In the genomic region with DNA sequence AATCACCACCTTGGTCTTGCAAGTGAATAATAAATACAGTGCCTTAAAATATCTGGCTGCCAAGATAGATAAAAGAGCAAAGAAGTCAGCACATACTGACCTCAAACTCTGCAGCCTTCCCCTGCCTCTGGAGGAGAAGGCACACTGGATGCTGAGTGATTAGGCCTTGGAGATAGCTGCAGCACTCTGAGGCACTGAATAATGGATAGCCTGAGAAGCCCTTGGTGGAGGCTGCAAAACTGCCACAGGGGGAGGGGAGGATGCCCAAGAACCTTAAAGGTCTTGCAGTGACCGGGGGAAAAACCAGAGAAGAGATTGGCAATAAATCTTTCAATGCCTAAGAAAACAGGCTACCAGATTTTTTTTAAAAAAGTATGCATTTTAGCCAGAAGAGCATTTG, we compare ENCODE assay signal across 23 cellular contexts.
A peak's percentile ranks its signal among the peaks of the same experiment; 100 is the strongest.
DNase-seq lines count a peak whose midpoint lies in the region; TF ChIP-seq lines count a peak whose summit lies in the region.
"Had no signal": no experiment of that assay in that cellular context is flagged by ENCODE, and none has a peak within 500 bp of the region (broad histone marks: within the 10 kb centered on the region; RNA-seq: fewer than 3 reads in every experiment).

No MANE protein-coding gene starts in this region.

- no peak overlapping the region for H3K9ac ChIP-seq in mesendoderm (ENCODE audit: low read length)

- H3K56ac ChIP-seq in mesendoderm (ENCODE audit: low read length), result no peak overlapping the region

- DNase-seq in BE2C (peak; percentile 10), OCI-M1 (lab: John Stamatoyannopoulos, UW) (peak; percentile 26), glutamatergic neuron (peak; percentile 27), mesendoderm (peak; percentile 29), NCI-H187 (lab: John Stamatoyannopoulos, UW) (no peak), endothelial cell (ENCODE audit: low spot score) (no peak), SJCRH30 (no peak), T-helper 9 cell (no peak)
- DNase-seq: CD8-positive, alpha-beta memory T cell; DMS 273 treated with DMSO at 0.1 percent for 48 hours; DMS79 treated with DMSO at 0.1 percent for 48 hours; GF-D8; H9; MV-4-11; NCI-H1105; NCI-H2029 treated with DMSO at 0.1 percent for 48 hours; NCI-H2227 treated with DMSO at 0.1 percent for 48 hours; NCI-H526 treated with DMSO at 0.1 percent for 48 hours; PC-3 had no signal

- H3K23ac ChIP-seq in mesendoderm (ENCODE audit: low read length), result no peak overlapping the region

- H2BK15ac ChIP-seq in mesendoderm (replicated peaks; ENCODE audit: low read depth), result no peak overlapping the region

- peaks cover 11% of the 10 kb centered on the region for H3K4me1 ChIP-seq in BE2C
- H3K4me1 ChIP-seq in mesendoderm (ENCODE audit: control insufficient read depth, low read depth, low read length), result no peaks in the 10 kb centered on the region
- no peaks in the 10 kb centered on the region for H3K4me1 ChIP-seq in SJCRH30

- TF ChIP-seq CTCF in BE2C (IDR thresholded peaks at IDR 0.05; ENCODE audit: low read depth, low read length), result no peak
- TF ChIP-seq CTCF in glutamatergic neuron (IDR thresholded peaks at IDR 0.05; ENCODE audit: partially characterized antibody, unreplicated experiment), result no peak
- no peak for TF ChIP-seq CTCF in endothelial cell (IDR thresholded peaks at IDR 0.05; ENCODE audit: unreplicated experiment)

- no peaks in the 10 kb centered on the region for H3K27me3 ChIP-seq in BE2C
- H3K27me3 ChIP-seq in mesendoderm (ENCODE audit: insufficient read depth, low read length, poor library complexity), result no peaks in the 10 kb centered on the region
- H3K27me3 ChIP-seq in SJCRH30, result peaks cover 5% of the 10 kb centered on the region; the same call in 1 of the 2 replicates

- H3K27ac ChIP-seq in mesendoderm (ENCODE audit: low read depth, low read length), result no peak overlapping the region
- H3K27ac ChIP-seq in SJCRH30, result no peak overlapping the region
- H3K27ac ChIP-seq: 22Rv1 had no signal

- no peaks in the 10 kb centered on the region for H3K79me2 ChIP-seq in mesendoderm (ENCODE audit: control insufficient read depth, insufficient read depth, low read length)

- H3K27ac Mint-ChIP-seq in glutamatergic neuron (ENCODE audit: unreplicated experiment) (no peak overlapping the region), endothelial cell (ENCODE audit: unreplicated experiment) (no peak overlapping the region)
- H3K27ac Mint-ChIP-seq: B cell; CD14-positive monocyte; CD8-positive, alpha-beta memory T cell; H9 had no signal

- H2BK5ac ChIP-seq in mesendoderm (ENCODE audit: low read length), result no peak overlapping the region

- no peak overlapping the region for H3K4me2 ChIP-seq in mesendoderm (ENCODE audit: low read length)

- H3K4me3 ChIP-seq in BE2C (ENCODE audit: low read depth, low read length) (no peak overlapping the region), mesendoderm (ENCODE audit: low read length) (no peak overlapping the region), SJCRH30 (no peak overlapping the region)
- H3K4me3 ChIP-seq: K562 had no signal

- no peaks in the 10 kb centered on the region for H3K9me3 ChIP-seq in BE2C
- no peaks in the 10 kb centered on the region for H3K9me3 ChIP-seq in SJCRH30 (replicated peaks)

- H3K4me3 Mint-ChIP-seq in glutamatergic neuron (ENCODE audit: unreplicated experiment) (no peak overlapping the region), endothelial cell (ENCODE audit: unreplicated experiment) (no peak overlapping the region)
- H3K4me3 Mint-ChIP-seq: B cell; CD14-positive monocyte; CD8-positive, alpha-beta memory T cell; H9 had no signal

- H3K4me1 Mint-ChIP-seq in glutamatergic neuron (ENCODE audit: low read depth, unreplicated experiment) (no peaks in the 10 kb centered on the region), endothelial cell (ENCODE audit: unreplicated experiment) (no peaks in the 10 kb centered on the region)
- H3K4me1 Mint-ChIP-seq: B cell; CD14-positive monocyte; CD8-positive, alpha-beta memory T cell; H9 had no signal

- no peaks in the 10 kb centered on the region for H3K9me3 Mint-ChIP-seq in glutamatergic neuron (ENCODE audit: unreplicated experiment)
- no peaks in the 10 kb centered on the region for H3K9me3 Mint-ChIP-seq in endothelial cell (ENCODE audit: unreplicated experiment)

- H3K79me1 ChIP-seq in mesendoderm (ENCODE audit: low read length), result no peaks in the 10 kb centered on the region

- H2AK5ac ChIP-seq in mesendoderm (ENCODE audit: low read length), result no peak overlapping the region

- no peak overlapping the region for H3K18ac ChIP-seq in mesendoderm (ENCODE audit: low read length)

- no peak overlapping the region for H3K4ac ChIP-seq in mesendoderm (ENCODE audit: low read depth, low read length)

- H4K8ac ChIP-seq in mesendoderm (ENCODE audit: low read depth, low read length), result no peak overlapping the region

- H2BK120ac ChIP-seq in mesendoderm (ENCODE audit: low read depth, low read length), result no peak overlapping the region

- H3K36me3 ChIP-seq in BE2C, result no peaks in the 10 kb centered on the region
- no peaks in the 10 kb centered on the region for H3K36me3 ChIP-seq in mesendoderm (ENCODE audit: control insufficient read depth, insufficient read depth, low read length)
- H3K36me3 ChIP-seq in SJCRH30, result no peaks in the 10 kb centered on the region

- H3K27me3 Mint-ChIP-seq in glutamatergic neuron (ENCODE audit: unreplicated experiment) (no peaks in the 10 kb centered on the region), endothelial cell (ENCODE audit: unreplicated experiment) (no peaks in the 10 kb centered on the region)
- H3K27me3 Mint-ChIP-seq: B cell; CD8-positive, alpha-beta memory T cell had no signal

- H3K36me3 Mint-ChIP-seq in glutamatergic neuron (ENCODE audit: unreplicated experiment) (no peaks in the 10 kb centered on the region), endothelial cell (ENCODE audit: low read depth, unreplicated experiment) (no peaks in the 10 kb centered on the region)
- H3K36me3 Mint-ChIP-seq: CD14-positive monocyte had no signal

- WGBS in mesendoderm (ENCODE audit: extremely low coverage, insufficient coverage, low lambda C conversion rate), result no CpG with 5 or more reads among the region's 1 CpG

- H4K5ac ChIP-seq in mesendoderm (ENCODE audit: low read length), result no peak overlapping the region

Comparison
In these comparisons a context has a peak if more than half of its experiments do, and no peak if none do; other contexts are left out.
1. DNase-seq: peak in BE2C (single experiment), OCI-M1 (single experiment), glutamatergic neuron (single experiment) and mesendoderm (single experiment); none in NCI-H187 (0 of 2), endothelial cell (single experiment), SJCRH30 (0 of 2) and T-helper 9 cell (single experiment).